Comparison of ENCODE assay signal across 10 cellular contexts in genomic region chr5:141757402-141757801, GRCh38.
DNase-seq lines count a peak whose midpoint lies in the region; ATAC-seq and TF ChIP-seq lines count a peak whose summit lies in the region.
"Had no signal": no experiment of that assay in that cellular context is flagged by ENCODE, and none has a peak within 500 bp of the region (broad histone marks: within the 10 kb centered on the region; RNA-seq: fewer than 3 reads in every experiment).

No MANE protein-coding gene starts in this region.

- CTCF ChIA-PET in T-cell (lab: Charles Lee) = interaction anchor here in 1 of 2 donors (0.7 kb wide), 1 partner anchor 289 kb away, joined by 5 read pairs; no protein-coding TSS in a partner anchor

- H3K9me3 ChIP-seq in RWPE2 (ENCODE audit: severe bottlenecking) = no peaks in the 10 kb centered on the region
- no peaks in the 10 kb centered on the region for H3K9me3 ChIP-seq in testis
- H3K9me3 ChIP-seq in Karpas-422 (ENCODE audit: low read length) = no peaks in the 10 kb centered on the region

- H3K27ac Mint-ChIP-seq in T-cell = no peak overlapping the region
- H3K27ac Mint-ChIP-seq: T-helper 1 cell treated with Interleukin-12 subunit alpha and Interleukin-12 subunit beta and Interleukin-4 antibody, amounts not matched to agents 30 μg/mL and 1 μg/mL, for 36 hours had no signal

- ATAC-seq in RWPE2 (ENCODE audit: low read depth) (peak; percentile 82), T-cell (replicated peaks in 1 of 4) (no peak)

- no peak overlapping the region for H3K9ac ChIP-seq in Karpas-422 (ENCODE audit: low read length)

- peaks cover 28% of the 10 kb centered on the region for H3K27me3 ChIP-seq in RWPE2 (ENCODE audit: insufficient read depth, poor library complexity, severe bottlenecking)
- H3K27me3 ChIP-seq in testis = no peaks in the 10 kb centered on the region
- no peaks in the 10 kb centered on the region for H3K27me3 ChIP-seq in Karpas-422 (ENCODE audit: low read length)

- H3K4me3 Mint-ChIP-seq in T-cell = no peak overlapping the region
- H3K4me3 Mint-ChIP-seq: T-helper 1 cell treated with Interleukin-12 subunit alpha and Interleukin-12 subunit beta and Interleukin-4 antibody, amounts not matched to agents 30 μg/mL and 1 μg/mL, for 36 hours had no signal

- POLR2A ChIA-PET in T-cell (lab: Charles Lee) = no interaction called here

- no peaks in the 10 kb centered on the region for H3K9me3 Mint-ChIP-seq in T-cell
- H3K9me3 Mint-ChIP-seq: T-helper 1 cell treated with Interleukin-12 subunit alpha and Interleukin-12 subunit beta and Interleukin-4 antibody, amounts not matched to agents 30 μg/mL and 1 μg/mL, for 36 hours had no signal

- no peak overlapping the region for H3K4me2 ChIP-seq in Karpas-422 (ENCODE audit: low read depth, low read length, poor library complexity, severe bottlenecking)

- no peaks in the 10 kb centered on the region for H3K36me3 ChIP-seq in RWPE2 (ENCODE audit: low read depth)
- H3K36me3 ChIP-seq in testis (ENCODE audit: low read depth, missing control alignments) = no peaks in the 10 kb centered on the region
- H3K36me3 ChIP-seq in Karpas-422 (ENCODE audit: insufficient read depth, low read length) = no peaks in the 10 kb centered on the region

- H3K27ac ChIP-seq in RWPE2 (ENCODE audit: poor library complexity, severe bottlenecking) (no peak overlapping the region), testis (no peak overlapping the region), Karpas-422 (ENCODE audit: low read length) (no peak overlapping the region)
- H3K27ac ChIP-seq: C4-2B had no signal

- H3K4me1 ChIP-seq in RWPE2 (ENCODE audit: insufficient read depth, poor library complexity, severe bottlenecking) (no peaks in the 10 kb centered on the region), testis (peaks cover 3% of the 10 kb centered on the region), Karpas-422 (ENCODE audit: low read length) (peaks cover 61% of the 10 kb centered on the region)

- H3K79me2 ChIP-seq in Karpas-422 (ENCODE audit: low read length) = no peaks in the 10 kb centered on the region

- H3K4me1 Mint-ChIP-seq in T-cell = peaks cover 6 to 13% (median 7%) of the 10 kb centered on the region in 3 donors

- 47 to 65% methylated on average over 6 of the region's 6 CpGs for WGBS in testis, 2 donors

- no peak for TF ChIP-seq POLR2A in testis (IDR thresholded peaks at IDR 0.05)

- peaks cover 70 to 89% of the 10 kb centered on the region in 2 donors for H3K27me3 Mint-ChIP-seq in T-cell

- DNase-seq in NCI-H524 (lab: John Stamatoyannopoulos, UW) (peak; percentile 12 to 43), NCI-H524 treated with DMSO at 0.1 percent for 48 hours (lab: John Stamatoyannopoulos, UW) (no peak), RWPE2 (ENCODE audit: low spot score) (no peak), globus pallidus (ENCODE audit: low spot score) (peak; percentile 34), testis (peak; percentile 48), Karpas-422 (no peak), T-cell (no peak)
- DNase-seq in stimulated activated CD4-positive, alpha-beta T cell treated with anti-CD3 and anti-CD28 coated beads, Interleukin-12 subunit alpha, Interleukin-12 subunit beta, amount 100 ng/mL, for 4 hours = no peak

- H3K9me2 ChIP-seq in Karpas-422 (replicated peaks; ENCODE audit: insufficient read depth, low read length) = no peaks in the 10 kb centered on the region

- intact Hi-C loops in testis (cut with DNase I; ENCODE audit: low total_unique reads) = no loop called here

- H3K4me3 ChIP-seq in RWPE2 (ENCODE audit: severe bottlenecking) = no peak overlapping the region
- H3K4me3 ChIP-seq in testis = no peak overlapping the region
- no peak overlapping the region for H3K4me3 ChIP-seq in Karpas-422 (ENCODE audit: low read length)

- H3K36me3 Mint-ChIP-seq in T-cell = no peaks in the 10 kb centered on the region

- H2AFZ ChIP-seq in Karpas-422 (ENCODE audit: low read length) = no peak overlapping the region

- TF ChIP-seq CTCF in RWPE2 (IDR thresholded peaks at IDR 0.05; ENCODE audit: poor library complexity, severe bottlenecking) (peak; percentile 63), testis (IDR thresholded peaks at IDR 0.05) (peak in 2 of 3 experiments; percentile 23 to 25)

- no peaks in the 10 kb centered on the region for H4K20me1 ChIP-seq in Karpas-422 (ENCODE audit: insufficient read depth, low read depth, low read length)

Comparison
In these comparisons a context has a peak if more than half of its experiments do, and no peak if none do; other contexts are left out.
1. DNase-seq: peak in NCI-H524 (2 of 2), globus pallidus (single experiment) and testis (single experiment); none in NCI-H524 treated with DMSO at 0.1 percent for 48 hours (single experiment), RWPE2 (single experiment), stimulated activated CD4-positive, alpha-beta T cell treated with anti-CD3 and anti-CD28 coated beads, Interleukin-12 subunit alpha, Interleukin-12 subunit beta, amount 100 ng/mL, for 4 hours (single experiment), Karpas-422 (single experiment) and T-cell (0 of 34).